In the genomic region with DNA sequence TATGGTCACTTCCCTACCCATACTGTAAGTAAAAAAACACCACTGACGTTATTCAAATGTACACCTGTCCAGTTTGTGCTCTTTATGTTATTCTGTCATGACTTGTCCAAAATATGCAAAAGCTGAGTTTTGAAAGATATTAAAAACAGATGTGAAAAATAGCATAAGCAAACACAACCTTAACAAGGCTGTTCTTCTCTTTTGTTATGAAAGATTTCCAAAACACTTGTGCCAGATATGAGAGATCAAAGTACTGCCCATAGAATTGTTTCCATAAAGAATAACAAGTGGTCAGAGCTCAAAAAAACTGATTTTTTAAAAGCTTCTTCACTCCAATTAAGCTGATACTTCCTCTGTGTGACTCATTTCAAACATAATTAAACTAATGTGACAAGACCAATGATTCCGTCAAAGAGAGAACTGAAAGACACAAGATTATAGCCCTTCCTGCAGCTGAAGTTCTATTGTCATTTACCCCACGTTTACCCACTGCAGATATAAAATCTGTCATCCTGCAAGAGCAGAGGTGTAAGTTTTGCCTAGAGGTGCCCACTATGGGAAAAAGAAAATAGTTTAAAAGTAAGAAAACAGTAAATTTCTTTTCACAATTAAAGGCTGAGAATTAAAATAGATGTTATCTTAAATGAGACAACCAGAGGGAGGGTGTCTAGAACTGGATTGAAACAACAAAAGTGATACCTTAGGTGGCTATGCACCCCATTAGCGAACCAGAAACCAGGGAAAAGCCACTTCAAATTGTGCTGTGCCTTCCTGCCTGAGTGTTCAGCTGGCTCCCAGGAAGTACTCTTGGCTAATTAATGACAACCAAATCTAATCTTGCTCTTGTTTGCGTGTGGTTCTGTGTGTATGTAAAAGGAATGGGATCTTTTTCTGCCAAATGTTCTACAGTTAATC, we compare ENCODE assay signal across 8 cellular contexts. TPM values are rescaled to one million over a fixed set of nuclear protein-coding genes. Genes with fewer than 3 reads are reported as not detected.
DNase-seq lines count a peak whose midpoint lies in the region; ATAC-seq, FAIRE-seq and TF ChIP-seq lines count a peak whose summit lies in the region.

No MANE protein-coding gene starts in this region.

- H3K79me2 ChIP-seq in endothelial cell of umbilical vein (ENCODE audit: control insufficient read depth, insufficient read depth, low read length), result no peaks in the 10 kb centered on the region

- H3K36me3 Mint-ChIP-seq in T-helper 2 cell treated with Interferon-gamma antibody and Interleukin-4, amounts not matched to agents 5 μg/mL and 100 μg/mL, for 36 hours (ENCODE audit: low read depth), result no peaks in the 10 kb centered on the region

- no peak overlapping the region for H3K4me3 Mint-ChIP-seq in T-helper 2 cell treated with Interferon-gamma antibody and Interleukin-4, amounts not matched to agents 5 μg/mL and 100 μg/mL, for 36 hours

- peak; percentile 87 for ATAC-seq in HG02571 (IDR thresholded peaks at IDR 0.05; ENCODE audit: unreplicated experiment)

- no peaks in the 10 kb centered on the region for H4K20me1 ChIP-seq in endothelial cell of umbilical vein (replicated peaks; ENCODE audit: control insufficient read depth, extremely low read depth, insufficient read depth, low read length)

- POLR2A ChIA-PET in endothelial cell of umbilical vein (lab: Charles Lee), result no interaction called here

- no peaks in the 10 kb centered on the region for H3K4me1 Mint-ChIP-seq in T-helper 2 cell treated with Interferon-gamma antibody and Interleukin-4, amounts not matched to agents 5 μg/mL and 100 μg/mL, for 36 hours (ENCODE audit: low read depth)

- peaks cover 3% of the 10 kb centered on the region for H3K9me1 ChIP-seq in endothelial cell of umbilical vein (replicated peaks; ENCODE audit: control insufficient read depth, extremely low read depth, insufficient read depth, low read length)

- dilution Hi-C loops in endothelial cell of umbilical vein (cut with MboI; ENCODE audit: extremely low pct_ligation_motif_present, low sequenced_read_pairs), result no loop called here

- no peaks in the 10 kb centered on the region for H3K9me3 ChIP-seq in endothelial cell of umbilical vein (replicated peaks; ENCODE audit: control insufficient read depth, insufficient read depth, low read length)

- CTCF ChIA-PET in endothelial cell of umbilical vein (lab: Charles Lee), result interaction anchor here (1.7 to 2.3 kb wide), 2 partner anchors 17 to 64 kb away, joined by 4 to 10 read pairs; no protein-coding TSS in a partner anchor

- H3K36me3 ChIP-seq in endothelial cell of umbilical vein (ENCODE audit: control insufficient read depth in 2 of 2, extremely low read depth in 1 of 2, insufficient read depth in 2 of 2, low read length in 2 of 2), result no peaks in the 10 kb centered on the region
- no peaks in the 10 kb centered on the region for H3K36me3 ChIP-seq in brain microvascular endothelial cell (replicated peaks)

- in situ Hi-C loops in brain microvascular endothelial cell (cut with HindIII; ENCODE audit: low pct_ligation_motif_present, low sequenced_read_pairs), result no loop called here

- FAIRE-seq in GM12892 (lab: Jason Lieb, UNC) (peak; percentile 91), endothelial cell of umbilical vein (lab: Jason Lieb, UNC) (peak; percentile 48), D721Med (lab: Jason Lieb, UNC) (no peak)

- DNase-seq in GM12892 (ENCODE audit: insufficient read length) (no peak), NCI-H1417 (lab: John Stamatoyannopoulos, UW) (peak; percentile 59 to 93 (median 71)), endothelial cell of umbilical vein (ENCODE audit: low read depth, low spot score) (no peak), dorsolateral prefrontal cortex (no peak), D721Med (ENCODE audit: insufficient read length, low spot score) (no peak), brain microvascular endothelial cell (no peak)
- no peak for DNase-seq in T-helper 2 cell treated with Interferon-gamma antibody and Interleukin-4, amounts not matched to agents 5 μg/mL and 100 μg/mL, for 36 hours (ENCODE audit: low spot score)

- no peak for TF ChIP-seq CTCF in endothelial cell of umbilical vein (IDR thresholded peaks at IDR 0.05; ENCODE audit: extremely low read depth in 1 of 2, insufficient read depth in 1 of 2, low read depth in 1 of 2, low read length in 2 of 2)
- TF ChIP-seq CTCF in dorsolateral prefrontal cortex (IDR thresholded peaks at IDR 0.05 in 54 of 56, conservative IDR thresholded peaks at IDR 0.05 in 2 of 56; ENCODE audit: low read depth in 1 of 56, partially characterized antibody in 56 of 56), result no peak
- no peak for TF ChIP-seq CTCF in D721Med (IDR thresholded peaks at IDR 0.05; ENCODE audit: insufficient read depth, missing control alignments)
- TF ChIP-seq CTCF in brain microvascular endothelial cell (IDR thresholded peaks at IDR 0.05; ENCODE audit: low read depth, low read length, missing control alignments), result no peak

- H3K4me2 ChIP-seq in endothelial cell of umbilical vein (ENCODE audit: insufficient read depth, low read length), result no peak overlapping the region

- no peak overlapping the region for H3K4me3 ChIP-seq in endothelial cell of umbilical vein (replicated peaks in 1 of 3; ENCODE audit: insufficient read depth in 1 of 3, low read depth in 1 of 3, low read length in 3 of 3)
- H3K4me3 ChIP-seq in dorsolateral prefrontal cortex, result no peak overlapping the region
- H3K4me3 ChIP-seq in brain microvascular endothelial cell (ENCODE audit: low read depth, low read length), result no peak overlapping the region

- TF ChIP-seq POLR2A in GM12892 (IDR thresholded peaks at IDR 0.05; ENCODE audit: low read depth, low read length) (no peak), endothelial cell of umbilical vein (IDR thresholded peaks at IDR 0.05; ENCODE audit: low read depth, low read length) (no peak)

- H3K27me3 ChIP-seq in endothelial cell of umbilical vein (ENCODE audit: control insufficient read depth in 2 of 2, insufficient read depth in 2 of 2, low read length in 2 of 2), result no peaks in the 10 kb centered on the region
- peaks cover 0 to 4% (median 0%) of the 10 kb centered on the region in 45 donors for H3K27me3 ChIP-seq in dorsolateral prefrontal cortex
- H3K27me3 ChIP-seq in brain microvascular endothelial cell (replicated peaks), result no peaks in the 10 kb centered on the region

- H2AFZ ChIP-seq in endothelial cell of umbilical vein (ENCODE audit: low read depth, low read length), result no peak overlapping the region

- H3K9ac ChIP-seq in endothelial cell of umbilical vein (replicated peaks; ENCODE audit: extremely low read depth, insufficient read depth, low read length), result no peak overlapping the region

- H3K27ac Mint-ChIP-seq in T-helper 2 cell treated with Interferon-gamma antibody and Interleukin-4, amounts not matched to agents 5 μg/mL and 100 μg/mL, for 36 hours, result no peak overlapping the region

- H3K27ac ChIP-seq in endothelial cell of umbilical vein (ENCODE audit: insufficient read depth, low read depth, low read length) (no peak overlapping the region), dorsolateral prefrontal cortex (no peak overlapping the region), brain microvascular endothelial cell (no peak overlapping the region)

- H3K9me3 Mint-ChIP-seq in T-helper 2 cell treated with Interferon-gamma antibody and Interleukin-4, amounts not matched to agents 5 μg/mL and 100 μg/mL, for 36 hours, result no peaks in the 10 kb centered on the region

- BruUV-seq in endothelial cell of umbilical vein (replicated peaks; lab: Mats Ljungman, UMichigan), result no TSS peak

- intact Hi-C loops in endothelial cell of umbilical vein (cut with micrococcal nuclease) (no loop called here), dorsolateral prefrontal cortex (cut with DNase I) (loop anchor here in 1 of 2 donors (5.0 kb wide), 1 partner anchor 62 kb away; no protein-coding TSS in a partner anchor)

- no peaks in the 10 kb centered on the region for H3K27me3 Mint-ChIP-seq in T-helper 2 cell treated with Interferon-gamma antibody and Interleukin-4, amounts not matched to agents 5 μg/mL and 100 μg/mL, for 36 hours (ENCODE audit: low read depth)

- H3K4me1 ChIP-seq in endothelial cell of umbilical vein (ENCODE audit: control insufficient read depth, extremely low read depth, insufficient read depth, low read length), result no peaks in the 10 kb centered on the region

TF ChIP-seq in endothelial cell of umbilical vein, 7 proteins besides CTCF, POLR2A, EP300 and RAD21:
- TF ChIP-seq MYC (IDR thresholded peaks at IDR 0.05; ENCODE audit: low read depth, low read length) (no peak), JUN (IDR thresholded peaks at IDR 0.05; ENCODE audit: borderline replicate concordance, insufficient read depth, insufficient read length, low read depth) (no peak), GATA2 (IDR thresholded peaks at IDR 0.05; ENCODE audit: insufficient read depth, insufficient read length, low read depth, low read length) (no peak), EZH2 (IDR thresholded peaks at IDR 0.05; ENCODE audit: borderline replicate concordance, low read depth, low read length, severe bottlenecking) (no peak), POLR2AphosphoS5 (IDR thresholded peaks at IDR 0.05; ENCODE audit: insufficient read depth, low read depth, low read length) (no peak), FOS (IDR thresholded peaks at IDR 0.05; ENCODE audit: borderline replicate concordance, insufficient read depth, low read length) (no peak)
- TF ChIP-seq, protein P1, sequence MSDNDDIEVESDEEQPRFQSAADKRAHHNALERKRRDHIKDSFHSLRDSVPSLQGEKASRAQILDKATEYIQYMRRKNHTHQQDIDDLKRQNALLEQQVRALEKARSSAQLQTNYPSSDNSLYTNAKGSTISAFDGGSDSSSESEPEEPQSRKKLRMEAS (IDR thresholded peaks at IDR 0.05; ENCODE audit: insufficient read depth, insufficient read length), result no peak

RNA-seq across cellular contexts. Expression of a gene that starts 30.1 kb away (rescaled TPM):
- 0.83 TPM for polyA plus RNA-seq in GM12892 (2012; ENCODE audit: missing spikeins)
- total RNA-seq in endothelial cell of umbilical vein, result not detected in 2 replicates
- polyA plus RNA-seq in endothelial cell of umbilical vein, result not detected in 2 replicates
- polyA plus RNA-seq in endothelial cell of umbilical vein (2011; cell fraction: cytosol; rRNA removed), result not detected in 2 replicates
- polyA plus RNA-seq in endothelial cell of umbilical vein (2011; cell fraction: nucleus; rRNA removed), result not detected in 2 replicates
- polyA plus RNA-seq in endothelial cell of umbilical vein (2012), result not detected in 2 replicates
- not detected in 2 replicates for polyA minus RNA-seq in endothelial cell of umbilical vein
- polyA minus RNA-seq in endothelial cell of umbilical vein (2011; cell fraction: cytosol; rRNA and poly(A)+ RNA removed), result not detected
- polyA minus RNA-seq in endothelial cell of umbilical vein (2011; cell fraction: nucleus; rRNA and poly(A)+ RNA removed), result not detected in 2 replicates
- total RNA-seq in dorsolateral prefrontal cortex, result under 1 TPM in 22 of 120 experiments, not detected in 98; 0.06 to 0.72 (median 0.13) TPM

Comparison
In these comparisons a context has a peak if more than half of its experiments do, and no peak if none do; other contexts are left out.
1. DNase-seq: peak in NCI-H1417 (3 of 3); none in GM12892 (single experiment), endothelial cell of umbilical vein (single experiment), T-helper 2 cell treated with Interferon-gamma antibody and Interleukin-4, amounts not matched to agents 5 μg/mL and 100 μg/mL, for 36 hours (single experiment), dorsolateral prefrontal cortex (0 of 10), D721Med (single experiment) and brain microvascular endothelial cell (single experiment).